8 cellular contexts compared by ENCODE assay signal in genomic region chr7:6228865-6229264, GRCh38. TPM values are rescaled to one million over a fixed set of nuclear protein-coding genes. Genes with fewer than 3 reads are reported as not detected.
A peak's percentile ranks its signal among the peaks of the same experiment; 100 is the strongest.
DNase-seq lines count a peak whose midpoint lies in the region; ATAC-seq and TF ChIP-seq lines count a peak whose summit lies in the region.

No MANE protein-coding gene starts in this region.

- H2AFZ ChIP-seq in OCI-LY3 (ENCODE audit: low read depth, low read length): no peak overlapping the region

- H3K4me3 ChIP-seq in OCI-LY3 (ENCODE audit: low read length) (no peak overlapping the region), thoracic aorta (peak overlapping the region; percentile 18)

- DNase-seq in DMS 273 (lab: John Stamatoyannopoulos, UW; ENCODE audit: unreplicated experiment): peak; percentile 57
- DNase-seq in germinal center (ENCODE audit: low spot score): peak; percentile 38
- DNase-seq in thoracic aorta (ENCODE audit: low spot score): no peak
- DNase-seq in NCI-H2081 treated with DMSO at 0.1 percent for 48 hours (lab: John Stamatoyannopoulos, UW): no peak
- no peak for DNase-seq in NCI-H2196 (lab: John Stamatoyannopoulos, UW; ENCODE audit: unreplicated experiment)

- ATAC-seq in GM21723 (IDR thresholded peaks at IDR 0.05; ENCODE audit: unreplicated experiment) (peak; percentile 83), thoracic aorta (ENCODE audit: insufficient number of reproducible peaks, low FRiP score, low read depth) (no peak), GM19455 (IDR thresholded peaks at IDR 0.05; ENCODE audit: unreplicated experiment) (no peak)

- H3K27me3 ChIP-seq in OCI-LY3 (ENCODE audit: low read depth, low read length) (peaks cover 14% of the 10 kb centered on the region; the same call in 1 of the 2 replicates), thoracic aorta (replicated peaks; ENCODE audit: insufficient read depth) (no peaks in the 10 kb centered on the region)

- no peak overlapping the region for H3K9ac ChIP-seq in OCI-LY3 (ENCODE audit: low read length)

- no peaks in the 10 kb centered on the region for H3K9me3 ChIP-seq in OCI-LY3 (ENCODE audit: insufficient read depth, low read length)
- H3K9me3 ChIP-seq in thoracic aorta: no peaks in the 10 kb centered on the region

- no peak overlapping the region for H3K27ac ChIP-seq in OCI-LY3 (ENCODE audit: low read length)
- H3K27ac ChIP-seq in thoracic aorta: peak overlapping the region; percentile 41 to 64

- no peaks in the 10 kb centered on the region for H4K20me1 ChIP-seq in OCI-LY3 (ENCODE audit: insufficient read depth, low read length)

- peak overlapping the region; percentile 24; the same call in 1 of the 2 replicates for H3K4me2 ChIP-seq in OCI-LY3 (ENCODE audit: low read length)

- H3K79me2 ChIP-seq in OCI-LY3 (ENCODE audit: low read length): no peaks in the 10 kb centered on the region

- H3K4me1 ChIP-seq in OCI-LY3 (ENCODE audit: low read length) (peaks cover 4% of the 10 kb centered on the region; the same call in 1 of the 2 replicates), thoracic aorta (ENCODE audit: control insufficient read depth in 1 of 2, low read depth in 2 of 2) (peaks cover 29 to 63% of the 10 kb centered on the region in 2 donors)

- no peak for TF ChIP-seq CTCF in OCI-LY3 (IDR thresholded peaks at IDR 0.05; ENCODE audit: low read depth, low read length)
- no peak for TF ChIP-seq CTCF in thoracic aorta (IDR thresholded peaks at IDR 0.05)

- no peaks in the 10 kb centered on the region for H3K36me3 ChIP-seq in OCI-LY3 (replicated peaks; ENCODE audit: low read depth, low read length)
- no peaks in the 10 kb centered on the region for H3K36me3 ChIP-seq in thoracic aorta

RNA-seq across cellular contexts. Expression of gene CYTH3, which starts 43.6 kb away (rescaled TPM):
- 10 to 100 TPM; 83.8 to 89.4 TPM for total RNA-seq in thoracic aorta

Comparison
In these comparisons a context has a peak if more than half of its experiments do, and no peak if none do; other contexts are left out.
1. DNase-seq: peak in DMS 273 (single experiment) and germinal center (single experiment); none in thoracic aorta (single experiment), NCI-H2081 treated with DMSO at 0.1 percent for 48 hours (single experiment) and NCI-H2196 (single experiment).